11 cellular contexts compared by ENCODE assay signal in genomic region chr11:122793500-122793899, GRCh38. TPM values are rescaled to one million over a fixed set of nuclear protein-coding genes. Genes with fewer than 3 reads are reported as not detected.
"Had no signal": no experiment of that assay in that cellular context is flagged by ENCODE, and none has a peak within 500 bp of the region (broad histone marks: within the 10 kb centered on the region; RNA-seq: fewer than 3 reads in every experiment).

No MANE protein-coding gene starts in this region.

- H3K4me3 ChIP-seq: GM23248, HAP-1, K562 had no signal

- H3K9me3 ChIP-seq: HAP-1 had no signal

- ATAC-seq: HCT116, HepG2, K562 had no signal

- H3K36me3 ChIP-seq: HAP-1 had no signal

- H2AFZ ChIP-seq: GM23248 had no signal

- H3K9ac ChIP-seq: GM23248 had no signal

- H3K27ac ChIP-seq: GM23248, HL-60 had no signal

- DNase-seq: GM23248, GOT3, H7, KG1 had no signal

- H3K4me1 ChIP-seq: HAP-1 had no signal

RNA-seq across cellular contexts. Expression of gene CRTAM, which starts 44.8 kb away (rescaled TPM):
- total RNA-seq: GM23248, H4, HepG2, HT1080, K562 had no signal
- polyA plus RNA-seq: GM23248, HepG2, K562 had no signal
